In the genomic region with DNA sequence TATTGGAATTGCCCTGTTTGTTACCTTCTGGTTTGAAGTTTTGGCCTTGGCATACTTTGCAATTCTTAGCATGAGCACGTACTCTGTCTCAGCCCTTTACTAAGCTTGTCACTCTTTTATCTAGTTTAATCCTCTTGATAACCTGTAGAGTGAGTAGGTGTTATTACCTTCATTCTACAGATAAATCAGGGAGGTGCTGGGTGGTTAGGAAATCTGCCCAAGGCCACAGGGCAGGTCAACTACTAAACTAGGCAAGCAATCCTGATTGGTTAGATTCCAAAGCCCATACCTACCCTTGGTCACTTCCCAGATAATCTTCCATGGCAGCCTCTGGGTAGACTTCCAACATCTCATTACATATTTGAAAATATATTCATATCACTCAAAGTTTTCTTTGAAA, we compare ENCODE assay signal across 32 cellular contexts.
"Had no signal": no experiment of that assay in that cellular context is flagged by ENCODE, and none has a peak within 500 bp of the region (broad histone marks: within the 10 kb centered on the region; RNA-seq: fewer than 3 reads in every experiment).

No MANE protein-coding gene starts in this region.

- ATAC-seq: activated CD4-positive, alpha-beta T cell treated with anti-CD3 and anti-CD28 coated beads for 36 hours; activated CD8-positive, alpha-beta memory T cell treated with anti-CD3 and anti-CD28 coated beads, Interleukin-2, amount 10 ng/mL, durations not matched to agents 7 days and 5 days; activated CD8-positive, alpha-beta T cell treated with anti-CD3 and anti-CD28 coated beads, Interleukin-2, amount 10 ng/mL, durations not matched to agents 7 days and 5 days; activated naive CD8-positive, alpha-beta T cell treated with anti-CD3 and anti-CD28 coated beads, Interleukin-2, amount 50 U/mL, for 24 hours; body of pancreas; effector memory CD8-positive, alpha-beta T cell; gastroesophageal sphincter; T-helper 17 cell had no signal

- H3K4me1 ChIP-seq: adrenal gland, body of pancreas had no signal

- H3K36me3 ChIP-seq: adrenal gland, gastroesophageal sphincter, WERI-Rb-1 had no signal

- FAIRE-seq: colon had no signal

- H3K9me3 ChIP-seq: adrenal gland, body of pancreas, esophagus squamous epithelium, gastroesophageal sphincter had no signal

- H3K27me3 ChIP-seq: adrenal gland, body of pancreas, esophagus squamous epithelium, gastroesophageal sphincter had no signal

- H3K27ac ChIP-seq: adrenal gland, body of pancreas, gastroesophageal sphincter, WERI-Rb-1 had no signal

- DNase-seq: activated CD4-positive, alpha-beta memory T cell treated with anti-CD3 and anti-CD28 coated beads for 36 hours; activated CD4-positive, alpha-beta T cell treated with anti-CD3 and anti-CD28 coated beads for 36 hours; activated CD4-positive, alpha-beta T cell treated with anti-CD3 and anti-CD28 coated beads, Interleukin-2, amount 10 ng/mL, durations not matched to agents 24 days and 14 days; activated CD4-positive, CD25-positive, alpha-beta regulatory T cell; activated CD4-positive, CD25-positive, alpha-beta regulatory T cell treated with anti-CD3 and anti-CD28 coated beads, Interleukin-2, amount 50 U/mL, for 72 hours; activated CD8-positive, alpha-beta memory T cell treated with anti-CD3 and anti-CD28 coated beads, Interleukin-2, amount 10 ng/mL, durations not matched to agents 7 days and 5 days; activated CD8-positive, alpha-beta memory T cell treated with anti-CD3 and anti-CD28 coated beads, Interleukin-2, amount 50 U/mL, for 4 hours; activated CD8-positive, alpha-beta T cell treated with anti-CD3 and anti-CD28 coated beads, Interleukin-2, amount 10 ng/mL, durations not matched to agents 7 days and 5 days; activated effector memory CD4-positive, alpha-beta T cell treated with anti-CD3 and anti-CD28 coated beads, Interleukin-2, amount 50 U/mL, for 16 hours; activated naive CD4-positive, alpha-beta T cell treated with anti-CD3 and anti-CD28 coated beads for 36 hours; activated naive CD8-positive, alpha-beta T cell treated with anti-CD3 and anti-CD28 coated beads for 36 hours; activated naive CD8-positive, alpha-beta T cell treated with anti-CD3 and anti-CD28 coated beads, Interleukin-2, amount 50 U/mL, for 24 hours; activated T-cell treated with anti-CD3 and anti-CD28 coated beads, Interleukin-2, amount 50 U/mL, for 1 hour; activated T-cell treated with anti-CD3 and anti-CD28 coated beads, Interleukin-2, amount 50 U/mL, for 48 hours; adrenal gland; amygdala; aorta; body of pancreas; caudate nucleus; cortex of kidney; dermis blood vessel endothelial cell; effector CD4-positive, alpha-beta T cell; effector memory CD8-positive, alpha-beta T cell; erythroblast; esophagus squamous epithelium; foreskin melanocyte; T-helper 1 cell; T-helper 17 cell; T1000; WERI-Rb-1 had no signal

- H3K4me3 ChIP-seq: adrenal gland, body of pancreas, esophagus squamous epithelium, gastroesophageal sphincter had no signal
